Comparison of ENCODE assay signal across 1 cellular context in the genomic region with DNA sequence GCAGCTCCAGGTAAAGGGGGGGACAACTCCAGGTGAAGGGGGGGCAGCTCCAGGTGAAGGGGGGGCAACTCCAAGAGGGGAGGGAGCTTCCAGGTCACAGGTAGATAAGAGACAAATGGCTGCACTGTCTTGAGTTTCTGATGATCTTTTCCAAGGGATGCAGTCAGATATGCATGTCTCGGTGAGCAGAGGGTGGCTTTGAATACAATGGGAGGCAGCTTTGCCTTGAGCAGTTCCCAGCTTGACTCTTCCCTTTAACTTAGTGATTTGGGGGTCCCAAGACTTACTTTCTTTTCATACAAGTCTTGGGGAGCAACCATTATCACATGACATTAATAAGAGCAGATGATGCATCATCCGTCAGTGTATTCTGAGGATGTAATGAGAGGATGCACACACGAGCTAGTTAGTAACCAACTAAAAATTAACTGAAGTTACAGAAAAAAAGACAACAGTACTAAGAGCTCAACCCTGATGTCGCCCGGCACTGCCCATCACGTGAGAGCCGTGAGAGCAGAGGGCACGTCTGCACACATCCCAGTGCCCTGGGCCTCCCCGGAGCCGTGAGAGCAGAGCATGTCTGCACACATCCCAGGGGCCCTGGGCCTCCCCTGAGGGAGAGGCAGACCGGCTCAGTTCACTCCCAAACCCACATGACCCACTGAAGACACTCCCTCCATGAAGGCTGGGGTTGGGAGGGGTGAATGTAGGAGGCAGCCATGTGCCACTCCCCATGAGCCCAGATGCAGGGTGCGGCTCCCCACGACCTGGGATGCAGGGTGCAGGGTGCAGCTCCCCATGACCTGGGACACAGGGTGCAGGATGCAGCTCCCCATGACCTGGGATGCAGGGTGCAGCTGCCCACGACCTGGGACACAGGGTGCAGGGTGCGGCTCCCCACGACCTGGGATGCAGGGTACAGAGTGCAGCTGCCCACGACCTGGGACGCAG.
TF ChIP-seq lines count a peak whose summit lies in the region.

No MANE protein-coding gene starts in this region.

TF ChIP-seq in H1, 55 proteins besides CTCF, POLR2A, EP300 and RAD21:
- no peak for TF ChIP-seq CBX8 (IDR thresholded peaks at IDR 0.05; ENCODE audit: borderline replicate concordance, low read depth, low read length)
- TF ChIP-seq CHD2 (IDR thresholded peaks at IDR 0.05; ENCODE audit: low read length), result no peak
TF ChIP-seq in H1: peak in this region for 0.
